Comparison of ENCODE assay signal across 18 cellular contexts in the genomic region with DNA sequence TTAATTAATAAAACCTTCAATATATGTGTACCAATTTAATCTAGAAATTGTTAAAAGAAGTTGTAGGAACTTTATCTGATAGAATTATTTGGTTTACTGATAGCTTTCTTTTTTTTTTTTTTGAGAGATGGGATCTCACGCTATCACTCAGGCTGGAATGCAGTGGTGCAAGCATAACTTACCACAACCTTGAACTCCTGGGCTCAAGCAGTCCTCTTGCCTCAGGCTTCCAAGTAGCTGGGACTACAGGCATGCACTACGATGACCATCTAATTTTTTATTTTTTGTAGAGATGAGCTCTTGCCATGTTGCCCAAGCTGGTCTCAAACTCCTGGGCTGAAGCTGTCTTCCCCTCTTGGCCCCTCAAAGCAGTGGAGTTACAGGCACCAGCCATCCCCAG.
DNase-seq lines count a peak whose midpoint lies in the region; ATAC-seq, FAIRE-seq and TF ChIP-seq lines count a peak whose summit lies in the region.
"Had no signal": no experiment of that assay in that cellular context is flagged by ENCODE, and none has a peak within 500 bp of the region (broad histone marks: within the 10 kb centered on the region; RNA-seq: fewer than 3 reads in every experiment).

No MANE protein-coding gene starts in this region.

- H3K9me3 Mint-ChIP-seq in activated naive CD4-positive, alpha-beta T cell treated with anti-CD3 and anti-CD28 coated beads, Interleukin-2, amount 10 ng/mL, durations not matched to agents 7 days and 5 days = no peaks in the 10 kb centered on the region
- H3K9me3 Mint-ChIP-seq: GM23338 had no signal

- H3K4me3 Mint-ChIP-seq in activated naive CD4-positive, alpha-beta T cell treated with anti-CD3 and anti-CD28 coated beads, Interleukin-2, amount 10 ng/mL, durations not matched to agents 7 days and 5 days = no peak overlapping the region
- H3K4me3 Mint-ChIP-seq: GM23338 had no signal

- H4K20me1 ChIP-seq in mammary epithelial cell (ENCODE audit: insufficient read depth, low read length) = no peaks in the 10 kb centered on the region

- H3K27me3 Mint-ChIP-seq in activated naive CD4-positive, alpha-beta T cell treated with anti-CD3 and anti-CD28 coated beads, Interleukin-2, amount 10 ng/mL, durations not matched to agents 7 days and 5 days = no peaks in the 10 kb centered on the region

- WGBS in mammary epithelial cell (ENCODE audit: low coverage, missing lambda C conversion rate) = 80% methylated on average over 1 of the region's 2 CpGs

- intact Hi-C loops in mammary epithelial cell (cut with micrococcal nuclease) = loop anchor here (10.0 kb wide), 1 partner anchor 351 kb away; no protein-coding TSS in a partner anchor

- no peaks in the 10 kb centered on the region for H3K79me2 ChIP-seq in mammary epithelial cell (ENCODE audit: insufficient read depth, low read length)

- H3K9ac ChIP-seq in mammary epithelial cell (ENCODE audit: insufficient read depth, low read length) = no peak overlapping the region

- CTCF ChIA-PET in mammary epithelial cell (lab: Charles Lee; ENCODE audit: low non-redundant PET) = interaction anchor here (0.5 to 0.6 kb wide), 2 partner anchors 220 to 657 kb away, joined by 4 read pairs; no protein-coding TSS in a partner anchor
- CTCF ChIA-PET in activated naive CD4-positive, alpha-beta T cell treated with anti-CD3 and anti-CD28 coated beads, Interleukin-2, amount 10 ng/mL, durations not matched to agents 7 days and 5 days (lab: Charles Lee) = interaction anchor here (1.1 kb wide), 1 partner anchor 140 kb away, joined by 3 read pairs; no protein-coding TSS in a partner anchor

- H3K27ac Mint-ChIP-seq in activated naive CD4-positive, alpha-beta T cell treated with anti-CD3 and anti-CD28 coated beads, Interleukin-2, amount 10 ng/mL, durations not matched to agents 7 days and 5 days = no peak overlapping the region
- H3K27ac Mint-ChIP-seq: GM23338 had no signal

- H3K27ac ChIP-seq in mammary epithelial cell (ENCODE audit: insufficient read depth, low read depth, low read length) = no peak overlapping the region
- H3K27ac ChIP-seq: SJSA1 had no signal

- H3K36me3 Mint-ChIP-seq in activated naive CD4-positive, alpha-beta T cell treated with anti-CD3 and anti-CD28 coated beads, Interleukin-2, amount 10 ng/mL, durations not matched to agents 7 days and 5 days = peaks cover 22% of the 10 kb centered on the region

- ATAC-seq in HG02759 (IDR thresholded peaks at IDR 0.05; ENCODE audit: unreplicated experiment) (no peak), HG03045 (IDR thresholded peaks at IDR 0.05; ENCODE audit: unreplicated experiment) (no peak)
- ATAC-seq: GM23338 had no signal

- H2AFZ ChIP-seq in mammary epithelial cell (ENCODE audit: low read depth, low read length) = no peak overlapping the region
- H2AFZ ChIP-seq: GM23338 had no signal

- no TSS peak for BruUV-seq in mammary epithelial cell (replicated peaks; lab: Mats Ljungman, UMichigan)

- peaks cover 2% of the 10 kb centered on the region for H3K4me1 Mint-ChIP-seq in activated naive CD4-positive, alpha-beta T cell treated with anti-CD3 and anti-CD28 coated beads, Interleukin-2, amount 10 ng/mL, durations not matched to agents 7 days and 5 days
- H3K4me1 Mint-ChIP-seq: GM23338 had no signal

- H3K4me1 ChIP-seq in mammary epithelial cell (ENCODE audit: insufficient read depth, low read length) = peaks cover 8% of the 10 kb centered on the region
- H3K4me1 ChIP-seq: SJSA1 had no signal

- in situ Hi-C loops in mammary epithelial cell (cut with MboI; ENCODE audit: low sequenced_read_pairs in 2 of 2) = loop anchor here (10.0 to 25.0 kb wide), 4 partner anchors 131 to 659 kb away; partner anchors contain the start of gene EDAR (in 1 of the 2)

- dilution Hi-C loops in mammary epithelial cell (cut with HindIII; ENCODE audit: low sequenced_read_pairs) = no loop called here

- no peaks in the 10 kb centered on the region for H3K27me3 ChIP-seq in mammary epithelial cell (ENCODE audit: insufficient read depth, low read length)
- H3K27me3 ChIP-seq: SJSA1 had no signal

- H3K4me3 ChIP-seq in fibroblast of villous mesenchyme (ENCODE audit: low read depth, low read length) (no peak overlapping the region), mammary epithelial cell (replicated peaks in 1 of 3; ENCODE audit: insufficient read depth in 1 of 3, low read depth in 2 of 3, low read length in 3 of 3) (no peak overlapping the region)
- H3K4me3 ChIP-seq: GM23338, SJSA1 had no signal

- H3K36me3 ChIP-seq in mammary epithelial cell (ENCODE audit: insufficient read depth, low read length) = peaks cover 7% of the 10 kb centered on the region
- H3K36me3 ChIP-seq: SJSA1 had no signal

- H3K4me2 ChIP-seq in mammary epithelial cell (ENCODE audit: insufficient read depth, low read depth, low read length) = no peak overlapping the region
- H3K4me2 ChIP-seq: GM23338 had no signal

- DNase-seq in fibroblast of villous mesenchyme (ENCODE audit: low read depth) = peak; percentile 10
- DNase-seq in mammary epithelial cell = no peak
- DNase-seq in activated naive CD4-positive, alpha-beta T cell treated with anti-CD3 and anti-CD28 coated beads, Interleukin-2, amount 10 ng/mL, durations not matched to agents 7 days and 5 days = no peak
- DNase-seq: C1 segment of cervical spinal cord; Kasumi-1; NCI-H1436 treated with DMSO at 0.1 percent for 48 hours; NCI-H69; NK-92 treated with Interleukin-12 subunit alpha and Interleukin-12 subunit beta, amount 100 ng/mL, for 24 hours; OCI-M1; SW 1271 had no signal

- FAIRE-seq in G401.6 (lab: Jason Lieb, UNC) = peak; percentile 53
- peak; percentile 51 for FAIRE-seq in TTC549 (lab: Jason Lieb, UNC)
- FAIRE-seq: GM12892, GM19239 had no signal

- no peak for TF ChIP-seq CTCF in fibroblast of villous mesenchyme (IDR thresholded peaks at IDR 0.05; ENCODE audit: insufficient read depth, low read depth, low read length)
- no peak for TF ChIP-seq CTCF in mammary epithelial cell (conservative IDR thresholded peaks at IDR 0.05 in 1 of 2, IDR thresholded peaks at IDR 0.05 in 1 of 2; ENCODE audit: extremely low read depth in 1 of 2, insufficient read depth in 1 of 2, low read depth in 1 of 2, low read length in 2 of 2)

- H3K9me3 ChIP-seq in mammary epithelial cell (replicated peaks; ENCODE audit: insufficient read depth, low read length) = no peaks in the 10 kb centered on the region
- H3K9me3 ChIP-seq: SJSA1 had no signal
